ENCODE assay signal across 2 cellular contexts in genomic region chr5:32275421-32275765, GRCh38.
TF ChIP-seq lines count a peak whose summit lies in the region.

No MANE protein-coding gene starts in this region.

TF ChIP-seq in GM12878, 131 proteins besides CTCF, POLR2A, EP300 and RAD21:
- peak; percentile 17; the same call in 1 of the 2 replicates for TF ChIP-seq JUNB (IDR thresholded peaks at IDR 0.05)
- TF ChIP-seq MAX (IDR thresholded peaks at IDR 0.05; ENCODE audit: low read depth, low read length), result no peak

TF ChIP-seq in liver, 16 proteins besides CTCF, POLR2A, EP300 and RAD21:
- TF ChIP-seq YY1 (IDR thresholded peaks at IDR 0.05), result no peak
- no peak for TF ChIP-seq FOXA2 (IDR thresholded peaks at IDR 0.05)
